In the genomic region with DNA sequence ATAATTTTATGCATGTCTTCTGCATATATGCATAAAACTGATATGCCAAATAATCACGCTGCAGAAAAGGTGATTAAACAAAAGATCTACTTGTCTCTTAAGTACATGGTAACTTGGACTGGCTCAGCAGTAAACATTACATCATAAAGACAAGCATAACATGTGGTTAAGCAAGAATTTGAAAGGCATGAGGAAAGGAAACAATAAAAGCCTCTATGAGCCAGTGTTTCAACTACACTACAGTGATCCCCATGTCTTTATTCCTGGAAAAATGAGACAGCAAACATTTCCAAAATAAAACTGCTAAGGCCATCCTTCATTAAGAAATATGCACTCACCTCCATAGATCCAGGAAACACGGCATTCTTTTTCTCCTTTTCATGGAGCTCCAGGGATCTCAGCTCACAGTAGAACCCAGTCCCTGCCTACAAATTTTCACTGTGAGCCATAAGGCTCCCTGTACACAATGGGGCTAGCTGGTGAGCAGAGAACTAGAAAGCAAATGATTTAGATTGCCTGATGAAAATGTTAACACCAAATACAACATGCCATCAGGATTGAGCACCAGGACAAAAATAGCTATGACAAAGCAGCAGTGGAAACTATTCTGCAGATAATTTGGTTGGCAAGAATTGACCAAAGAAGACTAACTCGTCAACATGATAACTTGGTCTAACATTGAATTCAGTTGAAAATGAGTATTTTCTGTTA, we compare ENCODE assay signal across 10 cellular contexts.
DNase-seq lines count a peak whose midpoint lies in the region; ATAC-seq, FAIRE-seq and TF ChIP-seq lines count a peak whose summit lies in the region.
"Had no signal": no experiment of that assay in that cellular context is flagged by ENCODE, and none has a peak within 500 bp of the region (broad histone marks: within the 10 kb centered on the region; RNA-seq: fewer than 3 reads in every experiment).

No MANE protein-coding gene starts in this region.

- peak overlapping the region; percentile 20 for H3K4me3 Mint-ChIP-seq in osteocyte (ENCODE audit: unreplicated experiment)
- H3K4me3 Mint-ChIP-seq in activated naive CD8-positive, alpha-beta T cell treated with anti-CD3 and anti-CD28 coated beads, Interleukin-2, amount 50 U/mL, for 24 hours = no peak overlapping the region

- peak overlapping the region; percentile 97 for H3K27ac Mint-ChIP-seq in osteocyte (ENCODE audit: unreplicated experiment)
- H3K27ac Mint-ChIP-seq in activated naive CD8-positive, alpha-beta T cell treated with anti-CD3 and anti-CD28 coated beads, Interleukin-2, amount 50 U/mL, for 24 hours = no peak overlapping the region

- peaks cover 16% of the 10 kb centered on the region for H3K9me3 Mint-ChIP-seq in osteocyte (ENCODE audit: unreplicated experiment)
- peaks cover 16% of the 10 kb centered on the region for H3K9me3 Mint-ChIP-seq in activated naive CD8-positive, alpha-beta T cell treated with anti-CD3 and anti-CD28 coated beads, Interleukin-2, amount 50 U/mL, for 24 hours

- DNase-seq in EL (peak; percentile 56), NCI-H774 (lab: John Stamatoyannopoulos, UW) (peak; percentile 59), osteocyte (ENCODE audit: extremely low spot score, unreplicated experiment) (no peak), D341Med (ENCODE audit: low spot score) (no peak)
- DNase-seq in activated naive CD8-positive, alpha-beta T cell treated with anti-CD3 and anti-CD28 coated beads, Interleukin-2, amount 50 U/mL, for 24 hours = no peak
- DNase-seq: stimulated activated naive CD8-positive, alpha-beta T cell treated with anti-CD3 and anti-CD28 coated beads, Interleukin-15, Interleukin-2, amounts not matched to agents 100 U/mL and 50 U/mL, for 24 hours had no signal

- H3K4me1 Mint-ChIP-seq in osteocyte (ENCODE audit: unreplicated experiment) = peaks cover 21% of the 10 kb centered on the region
- H3K4me1 Mint-ChIP-seq in activated naive CD8-positive, alpha-beta T cell treated with anti-CD3 and anti-CD28 coated beads, Interleukin-2, amount 50 U/mL, for 24 hours = no peaks in the 10 kb centered on the region

- peak; percentile 85 for FAIRE-seq in endometrium (lab: Jason Lieb, UNC)
- FAIRE-seq: GM18507 had no signal

- ATAC-seq in activated naive CD8-positive, alpha-beta T cell treated with anti-CD3 and anti-CD28 coated beads, Interleukin-2, amount 50 U/mL, for 24 hours = no peak
- ATAC-seq in HG03378 (IDR thresholded peaks at IDR 0.05; ENCODE audit: unreplicated experiment) = no peak
- no peak for ATAC-seq in GM19397 (IDR thresholded peaks at IDR 0.05; ENCODE audit: unreplicated experiment)
- ATAC-seq: stimulated activated naive CD8-positive, alpha-beta T cell treated with anti-CD3 and anti-CD28 coated beads, Interleukin-15, Interleukin-2, amounts not matched to agents 100 U/mL and 50 U/mL, for 24 hours had no signal

- TF ChIP-seq CTCF in osteocyte (IDR thresholded peaks at IDR 0.05) = no peak

- no peaks in the 10 kb centered on the region for H3K27me3 Mint-ChIP-seq in osteocyte (ENCODE audit: unreplicated experiment)
- H3K27me3 Mint-ChIP-seq in activated naive CD8-positive, alpha-beta T cell treated with anti-CD3 and anti-CD28 coated beads, Interleukin-2, amount 50 U/mL, for 24 hours = no peaks in the 10 kb centered on the region

- H3K36me3 Mint-ChIP-seq in osteocyte (ENCODE audit: unreplicated experiment) = peaks cover 25% of the 10 kb centered on the region
- no peaks in the 10 kb centered on the region for H3K36me3 Mint-ChIP-seq in activated naive CD8-positive, alpha-beta T cell treated with anti-CD3 and anti-CD28 coated beads, Interleukin-2, amount 50 U/mL, for 24 hours (ENCODE audit: low read depth)

Comparison
In these comparisons a context has a peak if more than half of its experiments do, and no peak if none do; other contexts are left out.
1. DNase-seq: peak in EL (single experiment) and NCI-H774 (single experiment); none in osteocyte (single experiment), activated naive CD8-positive, alpha-beta T cell treated with anti-CD3 and anti-CD28 coated beads, Interleukin-2, amount 50 U/mL, for 24 hours (single experiment) and D341Med (single experiment).